ENCODE assay signal across 10 cellular contexts in genomic region chr9:91001146-91001611, GRCh38.
DNase-seq lines count a peak whose midpoint lies in the region; ATAC-seq and TF ChIP-seq lines count a peak whose summit lies in the region.
"Had no signal": no experiment of that assay in that cellular context is flagged by ENCODE, and none has a peak within 500 bp of the region (broad histone marks: within the 10 kb centered on the region; RNA-seq: fewer than 3 reads in every experiment).

No MANE protein-coding gene starts in this region.

- H3F3A ChIP-seq in GM23338 (replicated peaks; ENCODE audit: low read depth), result no peaks in the 10 kb centered on the region

- intact Hi-C loops in HCT116 (cut with micrococcal nuclease), result no loop called here

- TF ChIP-seq CTCF in HCT116 (IDR thresholded peaks at IDR 0.05 in 2 of 3, conservative IDR thresholded peaks at IDR 0.05 in 1 of 3; ENCODE audit: borderline replicate concordance in 1 of 3, insufficient read depth in 1 of 3, low read depth in 2 of 3, low read length in 2 of 3), result no peak
- no peak for TF ChIP-seq CTCF in fibroblast of mammary gland (conservative IDR thresholded peaks at IDR 0.05; ENCODE audit: control insufficient read depth, insufficient read depth, low read depth, low read length)
- no peak for TF ChIP-seq CTCF in GM23338 (conservative IDR thresholded peaks at IDR 0.05; ENCODE audit: low read depth in 2 of 2)

- H3K79me2 ChIP-seq in ACC112 (ENCODE audit: control insufficient read depth, insufficient read depth, low read length, unreplicated experiment) (no peaks in the 10 kb centered on the region), HCT116 (ENCODE audit: insufficient read depth, low read length) (no peaks in the 10 kb centered on the region), GM23338 (replicated peaks; ENCODE audit: insufficient read depth) (no peaks in the 10 kb centered on the region)

- POLR2A ChIA-PET in HCT116 (lab: Charles Lee), result no interaction called here

- DNase-seq in HCT116 (ENCODE audit: low read depth, low spot score) (peak; percentile 85), NCI-H748 treated with DMSO at 0.1 percent for 48 hours (lab: John Stamatoyannopoulos, UW) (peak; percentile 89), fibroblast of mammary gland (ENCODE audit: low read depth) (peak; percentile 79), GM23338 (ENCODE audit: low spot score) (no peak), mucosa of gallbladder (ENCODE audit: low spot score) (no peak)
- DNase-seq in effector memory CD8-positive, alpha-beta T cell, result no peak
- DNase-seq: mesenchymal stem cell had no signal

- TF ChIP-seq RAD21 in HCT116 (IDR thresholded peaks at IDR 0.05; ENCODE audit: low read depth), result no peak

- H3K4me1 Mint-ChIP-seq in GM23338, result peaks cover 3% of the 10 kb centered on the region; the same call in 2 of the 3 replicates
- H3K4me1 Mint-ChIP-seq in effector memory CD8-positive, alpha-beta T cell (ENCODE audit: low read depth in 2 of 2), result no peaks in the 10 kb centered on the region

- H3K36me3 Mint-ChIP-seq in GM23338 (ENCODE audit: low read depth), result peaks cover 9% of the 10 kb centered on the region; the same call in 2 of the 3 replicates
- no peaks in the 10 kb centered on the region for H3K36me3 Mint-ChIP-seq in effector memory CD8-positive, alpha-beta T cell (ENCODE audit: insufficient read depth)

- no peak for TF ChIP-seq POLR2A in HCT116 (IDR thresholded peaks at IDR 0.05; ENCODE audit: borderline replicate concordance, extremely low read depth, insufficient read depth, insufficient read length)

- H3K4me2 ChIP-seq in HCT116 (ENCODE audit: low read length), result peak overlapping the region; percentile 45
- no peak overlapping the region for H3K4me2 ChIP-seq in GM23338

- H3K36me3 ChIP-seq in ACC112 (ENCODE audit: insufficient read depth, low read length) (no peaks in the 10 kb centered on the region; the same call in 1 of the 2 replicates), HCT116 (ENCODE audit: control insufficient read depth in 1 of 2, insufficient read depth in 2 of 2, low read length in 2 of 2) (no peaks in the 10 kb centered on the region), GM23338 (ENCODE audit: insufficient read depth) (peaks cover 7% of the 10 kb centered on the region; the same call in 1 of the 2 replicates)

- no TSS peak for BruUV-seq in HCT116 (replicated peaks; lab: Mats Ljungman, UMichigan)

- H3K9me3 Mint-ChIP-seq in GM23338, result peaks cover 16% of the 10 kb centered on the region
- no peaks in the 10 kb centered on the region for H3K9me3 Mint-ChIP-seq in effector memory CD8-positive, alpha-beta T cell
- H3K9me3 Mint-ChIP-seq: IgD-negative memory B cell had no signal

- RAD21 ChIA-PET in HCT116 (lab: Charles Lee; ENCODE audit: low non-redundant PET in 1 of 2, low total read pairs in 2 of 2, uncharacterized antibody in 2 of 2, unreplicated experiment in 2 of 2), result no interaction called here

- H3K27me3 ChIP-seq in ACC112 (ENCODE audit: insufficient read depth, low read length) (no peaks in the 10 kb centered on the region), HCT116 (ENCODE audit: insufficient read depth, low read length) (no peaks in the 10 kb centered on the region), GM23338 (ENCODE audit: insufficient read depth) (no peaks in the 10 kb centered on the region)

- peaks cover 3% of the 10 kb centered on the region for H3K27me3 Mint-ChIP-seq in GM23338 (ENCODE audit: insufficient read depth, low read depth, poor library complexity)
- H3K27me3 Mint-ChIP-seq in effector memory CD8-positive, alpha-beta T cell, result peaks cover 0 to under 1% of the 10 kb centered on the region in 2 donors
- H3K27me3 Mint-ChIP-seq: IgD-negative memory B cell had no signal

- ATAC-seq in HCT116, result peak; percentile 82
- ATAC-seq in HG02981 (IDR thresholded peaks at IDR 0.05; ENCODE audit: unreplicated experiment), result no peak
- ATAC-seq in GM23338, result no peak
- ATAC-seq in effector memory CD8-positive, alpha-beta T cell (replicated peaks), result no peak

- peaks cover 41% of the 10 kb centered on the region for H3K4me1 ChIP-seq in ACC112 (ENCODE audit: control insufficient read depth, insufficient read depth, low read length, unreplicated experiment)
- peaks cover 21 to 27% of the 10 kb centered on the region in 2 experiments for H3K4me1 ChIP-seq in HCT116 (ENCODE audit: control insufficient read depth in 1 of 2, insufficient read depth in 2 of 2, low read length in 2 of 2)
- H3K4me1 ChIP-seq in GM23338 (ENCODE audit: insufficient read depth), result peaks cover 3% of the 10 kb centered on the region; the same call in 1 of the 2 replicates

- no peak overlapping the region for H3K4me3 ChIP-seq in ACC112 (ENCODE audit: low read depth, low read length)
- no peak overlapping the region for H3K4me3 ChIP-seq in HCT116 (replicated peaks in 1 of 2; ENCODE audit: low read depth in 1 of 2, low read length in 2 of 2)
- no peak overlapping the region for H3K4me3 ChIP-seq in fibroblast of mammary gland (ENCODE audit: control insufficient read depth, low read depth, low read length)
- no peak overlapping the region for H3K4me3 ChIP-seq in GM23338

- H3K9me2 ChIP-seq in HCT116 (ENCODE audit: insufficient read depth) (no peaks in the 10 kb centered on the region), GM23338 (ENCODE audit: insufficient read depth) (0 out of 2 replicates have a peak, but pooled peaks cover 22% of the 10 kb centered on the region)

- no peak overlapping the region for H3K27ac Mint-ChIP-seq in GM23338
- H3K27ac Mint-ChIP-seq in effector memory CD8-positive, alpha-beta T cell, result no peak overlapping the region
- H3K27ac Mint-ChIP-seq: IgD-negative memory B cell had no signal

- H3K9me3 ChIP-seq in HCT116 (ENCODE audit: control insufficient read depth in 1 of 2, insufficient read depth in 1 of 2, low read depth in 1 of 2, low read length in 2 of 2), result no peaks in the 10 kb centered on the region

- H2AFZ ChIP-seq in ACC112 (ENCODE audit: low read length, unreplicated experiment), result no peak overlapping the region
- H2AFZ ChIP-seq in HCT116 (ENCODE audit: low read depth, low read length, poor library complexity, severe bottlenecking), result peak overlapping the region; percentile 20
- no peak overlapping the region for H2AFZ ChIP-seq in GM23338

- H3K27ac ChIP-seq in ACC112 (ENCODE audit: low read depth, low read length), result peak overlapping the region; percentile 74
- H3K27ac ChIP-seq in HCT116 (ENCODE audit: low read depth, low read length), result no peak overlapping the region
- H3K27ac ChIP-seq in GM23338 (ENCODE audit: low read depth), result no peak overlapping the region

- H4K20me1 ChIP-seq in HCT116 (ENCODE audit: insufficient read depth) (no peaks in the 10 kb centered on the region), GM23338 (replicated peaks; ENCODE audit: insufficient read depth) (no peaks in the 10 kb centered on the region)

- CTCF ChIA-PET in HCT116 (lab: Charles Lee), result interaction anchor here (1.0 to 1.3 kb wide), 2 partner anchors 16 to 87 kb away, joined by 3 to 4 read pairs; no protein-coding TSS in a partner anchor

- H3K4me3 Mint-ChIP-seq in GM23338, result no peak overlapping the region
- no peak overlapping the region for H3K4me3 Mint-ChIP-seq in effector memory CD8-positive, alpha-beta T cell
- H3K4me3 Mint-ChIP-seq: IgD-negative memory B cell had no signal

- no peak overlapping the region for H3K9ac ChIP-seq in HCT116 (ENCODE audit: low read length)

TF ChIP-seq in GM23338, 12 proteins besides CTCF, POLR2A, EP300 and RAD21 (continues in another document):
- TF ChIP-seq, protein P1, sequence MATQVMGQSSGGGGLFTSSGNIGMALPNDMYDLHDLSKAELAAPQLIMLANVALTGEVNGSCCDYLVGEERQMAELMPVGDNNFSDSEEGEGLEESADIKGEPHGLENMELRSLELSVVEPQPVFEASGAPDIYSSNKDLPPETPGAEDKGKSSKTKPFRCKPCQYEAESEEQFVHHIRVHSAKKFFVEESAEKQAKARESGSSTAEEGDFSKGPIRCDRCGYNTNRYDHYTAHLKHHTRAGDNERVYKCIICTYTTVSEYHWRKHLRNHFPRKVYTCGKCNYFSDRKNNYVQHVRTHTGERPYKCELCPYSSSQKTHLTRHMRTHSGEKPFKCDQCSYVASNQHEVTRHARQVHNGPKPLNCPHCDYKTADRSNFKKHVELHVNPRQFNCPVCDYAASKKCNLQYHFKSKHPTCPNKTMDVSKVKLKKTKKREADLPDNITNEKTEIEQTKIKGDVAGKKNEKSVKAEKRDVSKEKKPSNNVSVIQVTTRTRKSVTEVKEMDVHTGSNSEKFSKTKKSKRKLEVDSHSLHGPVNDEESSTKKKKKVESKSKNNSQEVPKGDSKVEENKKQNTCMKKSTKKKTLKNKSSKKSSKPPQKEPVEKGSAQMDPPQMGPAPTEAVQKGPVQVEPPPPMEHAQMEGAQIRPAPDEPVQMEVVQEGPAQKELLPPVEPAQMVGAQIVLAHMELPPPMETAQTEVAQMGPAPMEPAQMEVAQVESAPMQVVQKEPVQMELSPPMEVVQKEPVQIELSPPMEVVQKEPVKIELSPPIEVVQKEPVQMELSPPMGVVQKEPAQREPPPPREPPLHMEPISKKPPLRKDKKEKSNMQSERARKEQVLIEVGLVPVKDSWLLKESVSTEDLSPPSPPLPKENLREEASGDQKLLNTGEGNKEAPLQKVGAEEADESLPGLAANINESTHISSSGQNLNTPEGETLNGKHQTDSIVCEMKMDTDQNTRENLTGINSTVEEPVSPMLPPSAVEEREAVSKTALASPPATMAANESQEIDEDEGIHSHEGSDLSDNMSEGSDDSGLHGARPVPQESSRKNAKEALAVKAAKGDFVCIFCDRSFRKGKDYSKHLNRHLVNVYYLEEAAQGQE (IDR thresholded peaks at IDR 0.05; ENCODE audit: unreplicated experiment), result no peak

Comparison
In these comparisons a context has a peak if more than half of its experiments do, and no peak if none do; other contexts are left out.
1. DNase-seq: peak in HCT116 (single experiment), NCI-H748 treated with DMSO at 0.1 percent for 48 hours (single experiment) and fibroblast of mammary gland (single experiment); none in GM23338 (single experiment), effector memory CD8-positive, alpha-beta T cell (0 of 3) and mucosa of gallbladder (single experiment).